Comparison of ENCODE assay signal across 8 cellular contexts in genomic region chr17:68457168-68457538, GRCh38. TPM values are rescaled to one million over a fixed set of nuclear protein-coding genes. Genes with fewer than 3 reads are reported as not detected.
DNase-seq lines count a peak whose midpoint lies in the region; ATAC-seq, FAIRE-seq and TF ChIP-seq lines count a peak whose summit lies in the region.

Gene WIPI1, minus strand, starts transcription at chr17:68457496. Its CDS starts 75 bp downstream, at chr17:68457421.

- ATAC-seq in GM18502 (IDR thresholded peaks at IDR 0.05; ENCODE audit: poor library complexity, unreplicated experiment) (peak; percentile 35), GM21737 (IDR thresholded peaks at IDR 0.05; ENCODE audit: unreplicated experiment) (peak; percentile 22), HepG2 (peak; percentile 75)

- H3K4me2 ChIP-seq in HepG2 (ENCODE audit: low read depth, low read length), result peak within 1 kb of the TSS; percentile 99

- DNase-seq in brain microvascular endothelial cell (no peak), HepG2 (ENCODE audit: low spot score) (peak; percentile 39), substantia nigra (lab: John Stamatoyannopoulos, UW) (peak in 25 of 49 donors; percentile 40 to 89 (median 69)), UCSD-AML1 (lab: John Stamatoyannopoulos, UW; ENCODE audit: unreplicated experiment) (no peak), DMS153 treated with DMSO at 0.1 percent for 48 hours (lab: John Stamatoyannopoulos, UW; ENCODE audit: unreplicated experiment) (no peak)

- H3K9me3 ChIP-seq in KOPT-K1 (ENCODE audit: insufficient read depth, low read length, poor library complexity, severe bottlenecking) (no peaks in the 10 kb centered on the region), HepG2 (ENCODE audit: low read length) (no peaks in the 10 kb centered on the region)

- H2AFZ ChIP-seq in HepG2 (ENCODE audit: low read length), result no peak within 1 kb of the TSS

- peak within 1 kb of the TSS; percentile 81 for H3K4me3 ChIP-seq in brain microvascular endothelial cell (ENCODE audit: low read depth, low read length)
- H3K4me3 ChIP-seq in HepG2 (replicated peaks in 1 of 3; ENCODE audit: insufficient read depth in 1 of 3, low read depth in 2 of 3, low read length in 3 of 3), result peak within 1 kb of the TSS; percentile 76 to 92 (median 78)

- no peak for TF ChIP-seq EP300 in HepG2 (IDR thresholded peaks at IDR 0.05; ENCODE audit: low read depth in 2 of 2, low read length in 2 of 2)
- TF ChIP-seq EP300 in HepG2 (CRISPR knock-in tag; IDR thresholded peaks at IDR 0.05; ENCODE audit: borderline replicate concordance), result no peak

- in situ Hi-C loops in brain microvascular endothelial cell (cut with HindIII; ENCODE audit: low pct_ligation_motif_present, low sequenced_read_pairs), result no loop called here
- in situ Hi-C loops in HepG2 (cut with HindIII; ENCODE audit: extremely low pct_ligation_motif_present, low pct_unique_long_range_greater_than_20kb), result loop anchor here (10.0 kb wide), 2 partner anchors 308 to 482 kb away; no protein-coding TSS in a partner anchor

- CTCF ChIA-PET in HepG2 (lab: Yijun Ruan, JAX; ENCODE audit: low intra/inter-chr PET ratio, low total read pairs), result interaction anchor here (0.8 kb wide), 1 partner anchor 143 kb away, joined by 3 read pairs; no protein-coding TSS in a partner anchor

- H3K79me2 ChIP-seq in HepG2 (ENCODE audit: insufficient read depth, low read length), result peaks cover 5% of the 10 kb centered on the region

- H3K4me1 ChIP-seq in HepG2 (ENCODE audit: insufficient read depth, low read length), result peaks cover 77% of the 10 kb centered on the region

- H3K36me3 ChIP-seq in KOPT-K1 (ENCODE audit: insufficient read depth, low read length) (no peaks in the 10 kb centered on the region), brain microvascular endothelial cell (replicated peaks) (peaks cover 3% of the 10 kb centered on the region), HepG2 (replicated peaks in 1 of 2; ENCODE audit: control insufficient read depth in 1 of 2, insufficient read depth in 2 of 2, low read length in 2 of 2) (no peaks in the 10 kb centered on the region)

- POLR2A ChIA-PET in HepG2 (lab: Yijun Ruan, JAX), result interaction anchor here (0.8 to 5.4 kb wide), 21 partner anchors 11 to 437 kb away, joined by 3 to 53 read pairs (median 4); partner anchors contain the start of genes AMZ2 and PRKAR1A

- H3K9ac ChIP-seq in HepG2 (ENCODE audit: insufficient read depth, low read depth, low read length), result peak within 1 kb of the TSS; percentile 82

- TF ChIP-seq RAD21 in HepG2 (CRISPR knock-in tag; IDR thresholded peaks at IDR 0.05), result peak; percentile 46; the same call in 1 of the 2 replicates

- TF ChIP-seq CTCF in brain microvascular endothelial cell (IDR thresholded peaks at IDR 0.05; ENCODE audit: low read depth, low read length, missing control alignments), result no peak
- no peak for TF ChIP-seq CTCF in HepG2 (CRISPR knock-in tag; IDR thresholded peaks at IDR 0.05)

- intact Hi-C loops in HepG2 (cut with micrococcal nuclease; ENCODE audit: unreplicated experiment), result loop anchor here (2.0 to 10.0 kb wide), 4 partner anchors 18 to 422 kb away; partner anchors contain the start of gene KPNA2

- WGBS in HepG2 (ENCODE audit: low lambda C conversion rate), result 0% methylated on average over 14 of the region's 39 CpGs

- H3K27ac ChIP-seq in KOPT-K1 (ENCODE audit: low read depth, low read length, poor library complexity, severe bottlenecking) (peak within 1 kb of the TSS; percentile 45), brain microvascular endothelial cell (peak within 1 kb of the TSS; percentile 88), HepG2 (ENCODE audit: extremely low read length, insufficient read depth, low read length) (peak within 1 kb of the TSS; percentile 81), substantia nigra (ENCODE audit: low read depth, low read length, poor library complexity, severe bottlenecking) (peak within 1 kb of the TSS; percentile 80)

- H3K27me3 ChIP-seq in brain microvascular endothelial cell (replicated peaks) (no peaks in the 10 kb centered on the region), HepG2 (ENCODE audit: control insufficient read depth in 1 of 2, insufficient read depth in 2 of 2, low read length in 2 of 2) (no peaks in the 10 kb centered on the region)

- H4K20me1 ChIP-seq in HepG2 (ENCODE audit: insufficient read depth, low read length), result no peaks in the 10 kb centered on the region

- BruUV-seq in HepG2 (replicated peaks; lab: Mats Ljungman, UMichigan), result no TSS peak

- TF ChIP-seq POLR2A in HepG2 (IDR thresholded peaks at IDR 0.05; ENCODE audit: insufficient read depth in 1 of 2, low read depth in 2 of 2, low read length in 2 of 2), result peak in 1 of 2 experiments; percentile 11; a peak in 2 of 4 replicates

- FAIRE-seq in HepG2 (lab: Jason Lieb, UNC), result no peak

TF ChIP-seq in HepG2, 621 proteins besides CTCF, POLR2A, EP300 and RAD21 (continues in another document):
- TF ChIP-seq ZFP41 (CRISPR knock-in tag; IDR thresholded peaks at IDR 0.05; ENCODE audit: borderline replicate concordance) (0 out of 2 replicates have a peak, but pooled peaks have one; percentile 73), AHR (CRISPR knock-in tag; IDR thresholded peaks at IDR 0.05) (no peak), ZNF253 (CRISPR knock-in tag; IDR thresholded peaks at IDR 0.05; ENCODE audit: borderline replicate concordance) (no peak), HINFP (CRISPR knock-in tag; IDR thresholded peaks at IDR 0.05; ENCODE audit: low read depth) (no peak), ZFX (CRISPR knock-in tag; IDR thresholded peaks at IDR 0.05; ENCODE audit: low read depth) (peak; percentile 65; the same call in 1 of the 2 replicates), ZNF333 (CRISPR knock-in tag; IDR thresholded peaks at IDR 0.05; ENCODE audit: borderline replicate concordance) (0 out of 2 replicates have a peak, but pooled peaks have one; percentile 11), ZNF292 (CRISPR knock-in tag; IDR thresholded peaks at IDR 0.05; ENCODE audit: borderline replicate concordance, low read depth) (no peak), ZNF556 (CRISPR knock-in tag; IDR thresholded peaks at IDR 0.05; ENCODE audit: borderline replicate concordance) (no peak; the same call in 1 of the 2 replicates), ZNF761 (CRISPR knock-in tag; conservative IDR thresholded peaks at IDR 0.05) (0 out of 2 replicates have a peak, but pooled peaks have one; percentile 5), POLR2G (IDR thresholded peaks at IDR 0.05; ENCODE audit: low read depth, low read length) (peak; percentile 31; the same call in 1 of the 2 replicates), ZNF446 (CRISPR knock-in tag; IDR thresholded peaks at IDR 0.05) (peak; percentile 37; the same call in 1 of the 2 replicates), NR2F6 (IDR thresholded peaks at IDR 0.05) (no peak), NR2F6 (CRISPR knock-in tag; IDR thresholded peaks at IDR 0.05) (no peak), ZNF414 (CRISPR knock-in tag; IDR thresholded peaks at IDR 0.05) (no peak), ZFY (CRISPR knock-in tag; IDR thresholded peaks at IDR 0.05) (peak; percentile 74), ZSCAN21 (CRISPR knock-in tag; IDR thresholded peaks at IDR 0.05; ENCODE audit: borderline replicate concordance) (peak; percentile 6; the same call in 1 of the 2 replicates)

RNA-seq across cellular contexts. Expression of gene WIPI1, which starts in this region (rescaled TPM):
- 27.1 and 29.4 TPM in 2 replicates for total RNA-seq in HepG2 (2016; rRNA removed; fragmentation: Illumina TruSeq; extraction: Trizol)
- total RNA-seq in HepG2 (2016; cell fraction: cytosol; rRNA removed; fragmentation: Illumina TruSeq; extraction: Trizol; ENCODE audit: low read depth), result 42.3 and 43.2 TPM in 2 replicates
- total RNA-seq in HepG2 (2016; cell fraction: insoluble cytoplasmic fraction; rRNA removed; fragmentation: Illumina TruSeq; extraction: Trizol), result 26.8 and 26.9 TPM in 2 replicates
- total RNA-seq in HepG2 (2016; cell fraction: membrane; rRNA removed; fragmentation: Illumina TruSeq; extraction: Trizol), result 52.2 and 60.9 TPM in 2 replicates
- 20.0 and 20.6 TPM in 2 replicates for total RNA-seq in HepG2 (2016; cell fraction: nucleus; rRNA removed; fragmentation: Illumina TruSeq; extraction: Trizol)
- 135 and 141 TPM in 2 replicates for polyA plus RNA-seq in HepG2 (2011; rRNA removed)
- polyA plus RNA-seq in HepG2 (2011; cell fraction: cytosol; rRNA removed), result 141 and 148 TPM in 2 replicates
- 91.7 and 99.3 TPM in 2 replicates for polyA plus RNA-seq in HepG2 (2011; cell fraction: nucleus; rRNA removed)
- polyA plus RNA-seq in HepG2 (2012), result 48.1 and 57.2 TPM in 2 replicates
- polyA plus RNA-seq in HepG2 (2016; cell fraction: cytosol; fragmentation: Illumina TruSeq; extraction: Trizol; ENCODE audit: low read depth), result 45.3 and 47.3 TPM in 2 replicates
- polyA plus RNA-seq in HepG2 (2016; cell fraction: insoluble cytoplasmic fraction; fragmentation: Illumina TruSeq; extraction: Trizol; ENCODE audit: low read depth), result 33.2 and 35.9 TPM in 2 replicates
- 57.1 and 57.2 TPM in 2 replicates for polyA plus RNA-seq in HepG2 (2016; cell fraction: membrane; fragmentation: Illumina TruSeq; extraction: Trizol; ENCODE audit: low read depth)
- 21.9 and 35.2 TPM in 2 replicates for polyA plus RNA-seq in HepG2 (2016; cell fraction: nucleus; fragmentation: Illumina TruSeq; extraction: Trizol; ENCODE audit: insufficient read depth, low read depth)
- polyA minus RNA-seq in HepG2 (2011; rRNA and poly(A)+ RNA removed; ENCODE audit: low replicate concordance), result 18.4 and 144 TPM in 2 replicates
- 64.7 and 68.0 TPM in 2 replicates for polyA minus RNA-seq in HepG2 (2011; cell fraction: cytosol; rRNA and poly(A)+ RNA removed)
- 130 and 135 TPM in 2 replicates for polyA minus RNA-seq in HepG2 (2011; cell fraction: nucleus; rRNA and poly(A)+ RNA removed)

Comparison
In these comparisons a context has a peak if more than half of its experiments do, and no peak if none do; other contexts are left out.
1. ATAC-seq: peak in every context shown above with its lines; median percentile 75 in HepG2; 35 in GM18502; 22 in GM21737.
2. DNase-seq: peak in HepG2 (single experiment) and substantia nigra (25 of 49); none in brain microvascular endothelial cell (single experiment), UCSD-AML1 (single experiment) and DMS153 treated with DMSO at 0.1 percent for 48 hours (single experiment).
3. Peak in every context shown above with its lines, with median percentiles within 50 percentile points of each other: H3K27ac ChIP-seq.